Comparison of ENCODE assay signal across 18 cellular contexts in the genomic region with DNA sequence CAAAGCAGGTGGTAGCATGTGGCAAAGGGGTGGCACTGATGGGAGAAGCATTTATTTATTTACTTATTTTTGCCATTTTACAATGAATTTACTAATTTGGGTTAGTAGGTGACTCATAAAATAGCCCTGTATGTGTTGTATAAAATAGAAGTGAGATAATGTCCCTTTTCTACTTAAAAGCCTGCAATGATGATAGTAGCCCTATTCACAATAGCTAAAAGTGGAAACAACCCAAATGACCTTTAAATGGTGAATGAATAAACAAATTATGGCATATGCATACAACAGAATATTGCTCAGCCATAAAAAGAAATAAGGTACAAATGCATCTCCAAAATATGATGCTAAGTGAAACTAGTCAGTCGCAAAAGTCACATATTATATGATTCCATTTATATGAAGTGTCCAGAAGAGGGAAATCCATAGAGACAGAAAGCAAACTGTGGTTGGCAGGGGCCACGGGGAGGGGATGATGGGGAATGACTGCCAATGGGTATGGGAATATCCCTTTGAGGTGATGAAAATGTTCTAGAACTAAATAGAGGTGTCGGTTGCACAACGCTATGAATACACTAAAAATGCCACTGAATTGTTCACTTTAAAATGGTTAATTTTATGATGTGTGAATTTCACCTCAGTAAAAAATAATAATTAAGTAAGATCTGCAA. TPM values are rescaled to one million over a fixed set of nuclear protein-coding genes. Genes with fewer than 3 reads are reported as not detected.
DNase-seq lines count a peak whose midpoint lies in the region; ATAC-seq, FAIRE-seq and TF ChIP-seq lines count a peak whose summit lies in the region.
"Had no signal": no experiment of that assay in that cellular context is flagged by ENCODE, and none has a peak within 500 bp of the region (broad histone marks: within the 10 kb centered on the region; RNA-seq: fewer than 3 reads in every experiment).

No MANE protein-coding gene starts in this region.

- TF ChIP-seq POLR2A in spleen (IDR thresholded peaks at IDR 0.05): no peak

- H3K4me1 Mint-ChIP-seq in activated CD4-positive, alpha-beta T cell treated with anti-CD3 and anti-CD28 coated beads for 36 hours: peaks cover 85% of the 10 kb centered on the region
- H3K4me1 Mint-ChIP-seq in astrocyte (ENCODE audit: low read depth, unreplicated experiment) (peaks cover 9% of the 10 kb centered on the region), chondrocyte (ENCODE audit: low read depth) (peaks cover 54% of the 10 kb centered on the region)

- no peaks in the 10 kb centered on the region for H3K36me3 ChIP-seq in OCI-LY3 (replicated peaks; ENCODE audit: low read depth, low read length)
- H3K36me3 ChIP-seq in astrocyte (ENCODE audit: insufficient read depth, low read length): no peaks in the 10 kb centered on the region
- no peaks in the 10 kb centered on the region for H3K36me3 ChIP-seq in spleen
- H3K36me3 ChIP-seq: MG63, upper lobe of right lung had no signal

- H4K20me1 ChIP-seq in OCI-LY3 (ENCODE audit: insufficient read depth, low read length) (no peaks in the 10 kb centered on the region), astrocyte (ENCODE audit: insufficient read depth, low read length) (no peaks in the 10 kb centered on the region)

- TF ChIP-seq CTCF in OCI-LY3 (IDR thresholded peaks at IDR 0.05; ENCODE audit: low read depth, low read length) (no peak), astrocyte (IDR thresholded peaks at IDR 0.05; ENCODE audit: insufficient read depth, low read depth, low read length) (no peak), spleen (IDR thresholded peaks at IDR 0.05 in 8 of 11, conservative IDR thresholded peaks at IDR 0.05 in 3 of 11) (no peak), chondrocyte (IDR thresholded peaks at IDR 0.05) (no peak)

- peak overlapping the region; percentile 88 for H3K27ac Mint-ChIP-seq in activated CD4-positive, alpha-beta T cell treated with anti-CD3 and anti-CD28 coated beads for 36 hours
- H3K27ac Mint-ChIP-seq in astrocyte (ENCODE audit: unreplicated experiment) (no peak overlapping the region), chondrocyte (ENCODE audit: unreplicated experiment) (no peak overlapping the region)

- no peaks in the 10 kb centered on the region for H3K9me3 Mint-ChIP-seq in activated CD4-positive, alpha-beta T cell treated with anti-CD3 and anti-CD28 coated beads for 36 hours (ENCODE audit: low read depth)
- no peaks in the 10 kb centered on the region for H3K9me3 Mint-ChIP-seq in astrocyte (ENCODE audit: unreplicated experiment)
- no peaks in the 10 kb centered on the region for H3K9me3 Mint-ChIP-seq in chondrocyte (ENCODE audit: low read depth)

- H3K9ac ChIP-seq in OCI-LY3 (ENCODE audit: low read length) (peak overlapping the region; percentile 54; the same call in 1 of the 2 replicates), astrocyte (ENCODE audit: low read length) (no peak overlapping the region)

- intact Hi-C loops in activated CD4-positive, alpha-beta T cell treated with anti-CD3 and anti-CD28 coated beads for 36 hours (cut with DNase I, micrococcal nuclease): no loop called here
- intact Hi-C loops in spleen (cut with DNase I; ENCODE audit: low total_unique reads): loop anchor here (10.0 kb wide), 1 partner anchor 95 kb away; no protein-coding TSS in a partner anchor

- POLR2A ChIA-PET in activated CD4-positive, alpha-beta T cell treated with anti-CD3 and anti-CD28 coated beads for 36 hours (lab: Charles Lee): interaction anchor here (0.7 kb wide), 1 partner anchor 97 kb away, joined by 3 read pairs; no protein-coding TSS in a partner anchor

- 74 to 80% (median 77%) methylated on average over 4 of the region's 4 CpGs for WGBS in spleen, 5 donors

- no peaks in the 10 kb centered on the region for H3K27me3 Mint-ChIP-seq in activated CD4-positive, alpha-beta T cell treated with anti-CD3 and anti-CD28 coated beads for 36 hours
- H3K27me3 Mint-ChIP-seq in astrocyte (ENCODE audit: low read depth, unreplicated experiment) (no peaks in the 10 kb centered on the region), chondrocyte (ENCODE audit: low read depth) (no peaks in the 10 kb centered on the region)

- H3K27ac ChIP-seq in OCI-LY3 (ENCODE audit: low read length) (peak overlapping the region; percentile 89), astrocyte (ENCODE audit: low read depth, low read length) (no peak overlapping the region), spleen (peak overlapping the region; percentile 16 to 90 (median 87))

- H3K79me2 ChIP-seq in OCI-LY3 (ENCODE audit: low read length): no peaks in the 10 kb centered on the region
- no peaks in the 10 kb centered on the region for H3K79me2 ChIP-seq in astrocyte (ENCODE audit: insufficient read depth, low read length)

- H2AFZ ChIP-seq in OCI-LY3 (ENCODE audit: low read depth, low read length) (no peak overlapping the region), astrocyte (ENCODE audit: low read depth, low read length) (no peak overlapping the region)

- no peaks in the 10 kb centered on the region for H3K36me3 Mint-ChIP-seq in activated CD4-positive, alpha-beta T cell treated with anti-CD3 and anti-CD28 coated beads for 36 hours (ENCODE audit: low read depth)
- H3K36me3 Mint-ChIP-seq in astrocyte (ENCODE audit: low read depth, unreplicated experiment) (no peaks in the 10 kb centered on the region), chondrocyte (ENCODE audit: low read depth) (no peaks in the 10 kb centered on the region)

- H3K27me3 ChIP-seq in OCI-LY3 (ENCODE audit: low read depth, low read length) (no peaks in the 10 kb centered on the region), astrocyte (ENCODE audit: insufficient read depth, low read length) (no peaks in the 10 kb centered on the region), spleen (replicated peaks in 1 of 7) (peaks cover 0 to 5% (median 0%) of the 10 kb centered on the region in 7 donors)
- H3K27me3 ChIP-seq: MG63, upper lobe of right lung had no signal

- H3K4me2 ChIP-seq in OCI-LY3 (ENCODE audit: low read length) (0 out of 2 replicates have a peak overlapping the region, but pooled peaks have one; percentile 64), astrocyte (ENCODE audit: low read length) (no peak overlapping the region)

- FAIRE-seq in astrocyte (lab: Jason Lieb, UNC): peak; percentile 41
- FAIRE-seq: colon had no signal

- H3K4me3 ChIP-seq in OCI-LY3 (ENCODE audit: low read length) (no peak overlapping the region), astrocyte (ENCODE audit: insufficient read depth, low read depth, low read length) (no peak overlapping the region), spleen (no peak overlapping the region)
- H3K4me3 ChIP-seq: MG63, upper lobe of right lung had no signal

- DNase-seq in activated CD4-positive, alpha-beta T cell treated with anti-CD3 and anti-CD28 coated beads for 36 hours: peak; percentile 41
- DNase-seq in activated CD4-positive, alpha-beta T cell treated with anti-CD3 and anti-CD28 coated beads, Interleukin-2, amount 50 U/mL, for 48 hours: no peak
- DNase-seq in astrocyte (ENCODE audit: low read depth) (no peak), spleen (no peak), chondrocyte (ENCODE audit: low spot score) (no peak)
- DNase-seq: head of caudate nucleus, MG63, Right ventricle myocardium superior, upper lobe of right lung had no signal

- CTCF ChIA-PET in activated CD4-positive, alpha-beta T cell treated with anti-CD3 and anti-CD28 coated beads for 36 hours (lab: Charles Lee): interaction anchor here (1.2 kb wide), 1 partner anchor 12 kb away, joined by 5 read pairs; no protein-coding TSS in a partner anchor

- peaks cover 95% of the 10 kb centered on the region for H3K4me1 ChIP-seq in OCI-LY3 (ENCODE audit: low read length)
- peaks cover 4% of the 10 kb centered on the region for H3K4me1 ChIP-seq in astrocyte (ENCODE audit: insufficient read depth, low read length)
- H3K4me1 ChIP-seq in spleen: peaks cover 37 to 100% (median 90%) of the 10 kb centered on the region in 6 donors

- ATAC-seq in activated CD4-positive, alpha-beta T cell treated with anti-CD3 and anti-CD28 coated beads for 36 hours: no peak
- ATAC-seq in HG02642 (IDR thresholded peaks at IDR 0.05; ENCODE audit: poor library complexity, unreplicated experiment): no peak
- no peak for ATAC-seq in HG02588 (IDR thresholded peaks at IDR 0.05; ENCODE audit: unreplicated experiment)
- ATAC-seq: esophagus mucosa, upper lobe of right lung had no signal

- no peak overlapping the region for H3K4me3 Mint-ChIP-seq in activated CD4-positive, alpha-beta T cell treated with anti-CD3 and anti-CD28 coated beads for 36 hours
- H3K4me3 Mint-ChIP-seq in astrocyte (ENCODE audit: unreplicated experiment): no peak overlapping the region
- no peak overlapping the region for H3K4me3 Mint-ChIP-seq in chondrocyte (ENCODE audit: unreplicated experiment)

- H3K9me3 ChIP-seq in OCI-LY3 (ENCODE audit: insufficient read depth, low read length) (no peaks in the 10 kb centered on the region), astrocyte (ENCODE audit: insufficient read depth, low read depth, low read length) (no peaks in the 10 kb centered on the region), spleen (no peaks in the 10 kb centered on the region)
- H3K9me3 ChIP-seq: MG63, upper lobe of right lung had no signal

RNA-seq across cellular contexts. Expression of a gene that starts 35.8 kb away (rescaled TPM):
- not detected for total RNA-seq in activated CD4-positive, alpha-beta T cell treated with anti-CD3 and anti-CD28 coated beads for 36 hours
- 0.16 TPM in 1 of 2 replicates, not detected in the other for total RNA-seq in astrocyte
- total RNA-seq in spleen: 10 to 100 TPM in 3 of 7 donors, under 1 TPM in 2, not detected in 2; 0.09 to 56.0 (median 12.3) TPM
- 10 to 100 TPM in 1 of 3 donors, under 1 TPM in 1, not detected in 1; 0.16 to 10.5 TPM for polyA plus RNA-seq in spleen
- not detected in 3 replicates for total RNA-seq in chondrocyte
- total RNA-seq: A172, esophagus mucosa, HT1080, kidney epithelial cell, pulmonary artery endothelial cell, upper lobe of right lung had no signal
